In the genomic region with DNA sequence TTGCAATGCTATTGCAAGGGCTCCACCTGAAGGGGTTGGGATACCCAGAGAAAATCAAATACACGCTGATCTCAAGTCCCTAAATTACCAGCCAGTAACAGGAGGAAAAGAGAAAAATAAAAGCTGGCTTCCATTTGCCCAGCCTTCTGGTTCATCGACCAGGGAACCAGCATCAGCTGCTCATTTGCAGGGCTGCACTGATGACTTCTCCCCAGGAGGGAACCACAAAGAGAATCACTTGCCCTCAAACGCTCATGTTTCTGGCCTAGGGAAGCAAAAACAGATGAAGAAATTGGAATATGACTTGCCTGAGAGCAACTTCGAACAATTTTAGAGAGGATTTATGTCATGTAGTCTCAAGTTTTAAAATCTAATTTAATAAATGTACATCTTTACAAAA, we compare ENCODE assay signal across 22 cellular contexts.
DNase-seq lines count a peak whose midpoint lies in the region; ATAC-seq and TF ChIP-seq lines count a peak whose summit lies in the region.
"Had no signal": no experiment of that assay in that cellular context is flagged by ENCODE, and none has a peak within 500 bp of the region (broad histone marks: within the 10 kb centered on the region; RNA-seq: fewer than 3 reads in every experiment).

No MANE protein-coding gene starts in this region.

- TF ChIP-seq CTCF in choroid plexus epithelial cell (conservative IDR thresholded peaks at IDR 0.05; ENCODE audit: low read depth, low read length) (no peak), osteoblast (IDR thresholded peaks at IDR 0.05; ENCODE audit: extremely low read depth, low read depth, low read length) (no peak)

- no peak overlapping the region for H3K27ac ChIP-seq in osteoblast (ENCODE audit: low read depth, low read length)
- H3K27ac ChIP-seq: 22Rv1, C4-2B, coronary artery, tibial nerve, WERI-Rb-1 had no signal

- H4K20me1 ChIP-seq in osteoblast (ENCODE audit: insufficient read depth, low read length), result no peaks in the 10 kb centered on the region

- no peaks in the 10 kb centered on the region for H3K9me3 ChIP-seq in osteoblast (ENCODE audit: low read depth, low read length)
- H3K9me3 ChIP-seq: tibial nerve had no signal

- no peak for ATAC-seq in GM21367 (IDR thresholded peaks at IDR 0.05; ENCODE audit: unreplicated experiment)
- ATAC-seq: stimulated activated naive B cell treated with anti-CD40 and anti-IgM and Interleukin-4, amounts not matched to agents 10 μg/mL and 1 μg/mL and 100 μg/mL, for 72 hours; T-cell had no signal

- no peaks in the 10 kb centered on the region for H3K4me1 ChIP-seq in osteoblast (ENCODE audit: insufficient read depth, low read length)
- H3K4me1 ChIP-seq: tibial nerve had no signal

- peak overlapping the region; percentile 27 for H2AFZ ChIP-seq in osteoblast (ENCODE audit: low read length)

- DNase-seq in NCI-H1417 (lab: John Stamatoyannopoulos, UW) (peak; percentile 32 to 84 (median 66)), NCI-H1417 treated with DMSO at 0.1 percent for 48 hours (lab: John Stamatoyannopoulos, UW) (no peak), NCI-H2227 (lab: John Stamatoyannopoulos, UW; ENCODE audit: unreplicated experiment) (peak; percentile 45), choroid plexus epithelial cell (ENCODE audit: low read depth) (peak; percentile 78), osteoblast (ENCODE audit: insufficient read length, low spot score, missing footprints) (no peak), NCI-H2029 (lab: John Stamatoyannopoulos, UW) (no peak), cardiac septum (ENCODE audit: low spot score) (no peak)
- DNase-seq: activated CD8-positive, alpha-beta memory T cell treated with anti-CD3 and anti-CD28 coated beads for 24 hours; amniotic stem cell; DMS153; erythroblast; kidney; midbrain; NCI-H226; stimulated activated naive B cell treated with anti-CD40 and anti-IgM and Interleukin-4, amounts not matched to agents 10 μg/mL and 1 μg/mL and 100 μg/mL, for 72 hours; T-cell; WERI-Rb-1 had no signal

- no peaks in the 10 kb centered on the region for H3K27me3 ChIP-seq in osteoblast (ENCODE audit: insufficient read depth, low read length)
- H3K27me3 ChIP-seq: tibial nerve had no signal

- H3K4me3 ChIP-seq in choroid plexus epithelial cell (ENCODE audit: low read depth, low read length), result peak overlapping the region; percentile 14
- H3K4me3 ChIP-seq in osteoblast (ENCODE audit: insufficient read depth, low read length), result no peak overlapping the region
- H3K4me3 ChIP-seq: coronary artery, tibial nerve had no signal

- H3K79me2 ChIP-seq in osteoblast (ENCODE audit: insufficient read depth, low read length), result no peaks in the 10 kb centered on the region

- intact Hi-C loops in cardiac septum (cut with DNase I), result no loop called here

- H3K4me2 ChIP-seq in osteoblast (ENCODE audit: insufficient read depth, low read length), result peak overlapping the region; percentile 19

- no peaks in the 10 kb centered on the region for H3K36me3 ChIP-seq in osteoblast (ENCODE audit: insufficient read depth, low read length)
- H3K36me3 ChIP-seq: tibial nerve, WERI-Rb-1 had no signal

Comparison
In these comparisons a context has a peak if more than half of its experiments do, and no peak if none do; other contexts are left out.
1. DNase-seq: peak in NCI-H1417 (3 of 3), NCI-H2227 (single experiment) and choroid plexus epithelial cell (single experiment); none in NCI-H1417 treated with DMSO at 0.1 percent for 48 hours (single experiment), osteoblast (single experiment), NCI-H2029 (single experiment) and cardiac septum (single experiment).